Comparison of ENCODE assay signal across 8 cellular contexts in the genomic region with DNA sequence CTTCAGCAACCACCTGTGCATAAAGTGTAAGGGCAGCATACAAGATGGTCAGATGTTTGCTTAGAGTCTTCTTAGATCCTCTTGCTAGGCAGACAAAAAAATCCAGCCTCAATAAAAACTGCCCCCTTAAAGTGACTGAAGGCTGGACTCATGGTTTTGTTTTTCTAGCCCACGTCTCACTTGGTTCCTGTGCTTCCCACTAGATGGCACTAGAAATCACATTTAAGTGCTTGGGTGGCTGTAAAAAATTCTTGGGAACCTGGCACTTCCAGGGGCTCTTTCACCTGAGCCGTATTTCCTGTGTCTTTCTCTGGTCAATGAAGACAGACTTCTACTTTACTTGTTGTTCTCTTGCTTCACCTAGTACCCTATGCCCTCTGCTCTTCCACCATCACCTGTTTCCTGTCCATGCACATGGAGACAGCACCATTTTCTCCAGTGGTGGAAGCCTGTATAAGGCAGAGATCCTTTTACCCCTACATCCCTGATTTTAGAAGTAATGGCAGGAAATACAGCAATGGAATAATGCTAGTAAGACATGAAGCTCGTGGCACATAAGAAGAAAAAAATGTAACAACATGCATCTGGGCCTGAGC. TPM values are rescaled to one million over a fixed set of nuclear protein-coding genes. Genes with fewer than 3 reads are reported as not detected.
DNase-seq lines count a peak whose midpoint lies in the region; ATAC-seq and TF ChIP-seq lines count a peak whose summit lies in the region.

No MANE protein-coding gene starts in this region.

- H3K36me3 ChIP-seq in iPS DF 6.9 (ENCODE audit: control insufficient read depth, insufficient read depth, low read length) (peaks cover 5% of the 10 kb centered on the region; the same call in 1 of the 2 replicates), stomach (peaks cover 6 to 24% (median 23%) of the 10 kb centered on the region in 4 donors)

- WGBS in iPS DF 6.9 (ENCODE audit: insufficient coverage, insufficient read length): no CpG with 5 or more reads among the region's 3 CpGs
- WGBS in stomach, 5 donors: 11 to 16% (median 15%) methylated on average over 3 of the region's 3 CpGs

- no peak for TF ChIP-seq POLR2A in stomach (IDR thresholded peaks at IDR 0.05)

- peak; percentile 58 for DNase-seq in AG08395 (ENCODE audit: low spot score)
- DNase-seq in GM13977 (ENCODE audit: low spot score): no peak
- DNase-seq in NCI-H2171 treated with DMSO at 0.1 percent for 48 hours (lab: John Stamatoyannopoulos, UW): peak; percentile 46
- DNase-seq in amniotic epithelial cell (ENCODE audit: low read depth): peak; percentile 37
- peak; percentile 48 for DNase-seq in iPS DF 6.9 (ENCODE audit: low read depth, low spot score)
- DNase-seq in stomach: no peak
- no peak for DNase-seq in activated effector memory CD4-positive, alpha-beta T cell treated with anti-CD3 and anti-CD28 coated beads, Interleukin-2, amount 50 U/mL, for 16 hours

- in situ Hi-C loops in GM13977 (cut with MboI; ENCODE audit: low pct_unique_long_range_greater_than_20kb, low sequenced_read_pairs, unreplicated experiment): loop anchor here (25.0 kb wide), 1 partner anchor 611 kb away; the partner anchor contains the start of gene C1orf105

- ATAC-seq in GM18867 (IDR thresholded peaks at IDR 0.05; ENCODE audit: unreplicated experiment): no peak

- H3K27ac ChIP-seq in iPS DF 6.9 (ENCODE audit: low read length) (no peak overlapping the region), stomach (no peak overlapping the region)

- peak; percentile 75 for TF ChIP-seq CTCF in GM13977 (IDR thresholded peaks at IDR 0.05; ENCODE audit: extremely low read depth, insufficient read depth, missing control alignments)
- TF ChIP-seq CTCF in stomach (IDR thresholded peaks at IDR 0.05): peak in 5 of 7 experiments; percentile 31 to 72 (median 65)

- H3K9me3 ChIP-seq in iPS DF 6.9 (ENCODE audit: control insufficient read depth, insufficient read depth, low read length): no peaks in the 10 kb centered on the region
- H3K9me3 ChIP-seq in stomach: no peaks in the 10 kb centered on the region

- intact Hi-C loops in stomach (cut with DNase I; ENCODE audit: low total_unique reads): loop anchor here (5.0 kb wide), 1 partner anchor 181 kb away; no protein-coding TSS in a partner anchor

- no peak overlapping the region for H3K4me3 ChIP-seq in iPS DF 6.9 (ENCODE audit: low read length)
- H3K4me3 ChIP-seq in stomach: no peak overlapping the region

- no peak for TF ChIP-seq EP300 in stomach (IDR thresholded peaks at IDR 0.05)

- H3K27me3 ChIP-seq in iPS DF 6.9 (ENCODE audit: control insufficient read depth, insufficient read depth, low read length): no peaks in the 10 kb centered on the region
- H3K27me3 ChIP-seq in stomach: no peaks in the 10 kb centered on the region

- H3K4me1 ChIP-seq in iPS DF 6.9 (ENCODE audit: control insufficient read depth, insufficient read depth, low read length) (peaks cover 3% of the 10 kb centered on the region; the same call in 1 of the 2 replicates), stomach (peaks cover 0 to 14% (median 4%) of the 10 kb centered on the region in 4 donors)

RNA-seq across cellular contexts. Expression of gene METTL13, which starts 20.0 kb away (rescaled TPM):
- total RNA-seq in stomach: 100 to 1,000 TPM in 1 of 5 donors, 10 to 100 TPM in 2, 1 to 10 TPM in 2; 1.8 to 101 (median 15.8) TPM
- 10 to 100 TPM; 11.1 to 15.8 (median 13.0) TPM for polyA plus RNA-seq in stomach

RNA-seq across cellular contexts. Expression of gene DNM3, which starts 39.8 kb away (rescaled TPM):
- 10 to 100 TPM in 1 of 5 donors, 1 to 10 TPM in 3, under 1 TPM in 1; 0.58 to 13.8 (median 3.8) TPM for total RNA-seq in stomach
- 1 to 10 TPM in 2 of 3 donors, under 1 TPM in 1; 0.70 to 2.6 (median 1.4) TPM for polyA plus RNA-seq in stomach

RNA-seq across cellular contexts. Expression of gene VAMP4, which starts 59.6 kb away (rescaled TPM):
- 10 to 100 TPM in 1 of 5 donors, 1 to 10 TPM in 4; 3.5 to 23.7 (median 7.5) TPM for total RNA-seq in stomach
- 1 to 10 TPM; 6.1 to 9.3 (median 6.9) TPM for polyA plus RNA-seq in stomach

Comparison
In these comparisons a context has a peak if more than half of its experiments do, and no peak if none do; other contexts are left out.
1. DNase-seq: peak in AG08395 (single experiment), NCI-H2171 treated with DMSO at 0.1 percent for 48 hours (single experiment), amniotic epithelial cell (single experiment) and iPS DF 6.9 (single experiment); none in GM13977 (single experiment), stomach (single experiment) and activated effector memory CD4-positive, alpha-beta T cell treated with anti-CD3 and anti-CD28 coated beads, Interleukin-2, amount 50 U/mL, for 16 hours (single experiment).